Comparison of ENCODE assay signal across 1 cellular context in the genomic region with DNA sequence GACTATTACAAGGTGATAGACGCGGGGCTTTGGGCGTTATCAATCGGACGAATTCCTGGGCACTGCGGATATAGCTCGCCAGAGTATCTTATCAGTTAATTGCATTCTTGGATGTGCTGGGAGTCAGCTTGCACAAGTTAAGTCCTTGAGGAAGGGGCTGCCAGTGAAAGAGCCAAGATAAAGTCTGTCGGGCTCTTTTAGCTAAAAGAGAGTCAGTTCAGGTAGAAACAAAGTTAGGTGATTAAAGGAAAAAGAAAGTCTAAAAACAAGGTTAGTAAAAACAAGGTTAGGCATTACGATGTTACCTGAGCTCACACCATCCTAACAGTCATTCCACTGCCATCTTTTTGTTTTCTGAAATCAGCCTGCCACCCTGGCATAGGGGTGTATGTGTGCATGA.
TF ChIP-seq lines count a peak whose summit lies in the region.

No MANE protein-coding gene starts in this region.

TF ChIP-seq in GM23338, 12 proteins besides CTCF, POLR2A, EP300 and RAD21 (continued from another document):
- TF ChIP-seq, protein P1, sequence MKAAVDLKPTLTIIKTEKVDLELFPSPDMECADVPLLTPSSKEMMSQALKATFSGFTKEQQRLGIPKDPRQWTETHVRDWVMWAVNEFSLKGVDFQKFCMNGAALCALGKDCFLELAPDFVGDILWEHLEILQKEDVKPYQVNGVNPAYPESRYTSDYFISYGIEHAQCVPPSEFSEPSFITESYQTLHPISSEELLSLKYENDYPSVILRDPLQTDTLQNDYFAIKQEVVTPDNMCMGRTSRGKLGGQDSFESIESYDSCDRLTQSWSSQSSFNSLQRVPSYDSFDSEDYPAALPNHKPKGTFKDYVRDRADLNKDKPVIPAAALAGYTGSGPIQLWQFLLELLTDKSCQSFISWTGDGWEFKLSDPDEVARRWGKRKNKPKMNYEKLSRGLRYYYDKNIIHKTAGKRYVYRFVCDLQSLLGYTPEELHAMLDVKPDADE (IDR thresholded peaks at IDR 0.05): no peak
